ENCODE assay signal across 18 cellular contexts in genomic region chr7:24733414-24734060, GRCh38. TPM values are rescaled to one million over a fixed set of nuclear protein-coding genes. Genes with fewer than 3 reads are reported as not detected.
DNase-seq lines count a peak whose midpoint lies in the region; ATAC-seq and TF ChIP-seq lines count a peak whose summit lies in the region.
"Had no signal": no experiment of that assay in that cellular context is flagged by ENCODE, and none has a peak within 500 bp of the region (broad histone marks: within the 10 kb centered on the region; RNA-seq: fewer than 3 reads in every experiment).

No MANE protein-coding gene starts in this region.

- DNase-seq in DMS53 treated with DMSO at 0.1 percent for 48 hours (lab: John Stamatoyannopoulos, UW; ENCODE audit: unreplicated experiment) (peak; percentile 38), hepatocyte (ENCODE audit: low spot score) (no peak), GM20000 (ENCODE audit: low spot score) (no peak), SJCRH30 (no peak)
- no peak for DNase-seq in effector CD8-positive, alpha-beta T cell (lab: John Stamatoyannopoulos, UW)
- DNase-seq: activated CD4-positive, alpha-beta T cell treated with anti-CD3 and anti-CD28 coated beads, Interleukin-2, amount 50 U/mL, for 48 hours; amniotic stem cell; glutamatergic neuron; NCI-H1930; NCI-H526 treated with DMSO at 0.1 percent for 48 hours; sigmoid colon; stimulated activated CD4-positive, alpha-beta T cell treated with anti-CD3 and anti-CD28 coated beads, Interleukin-4, amount 100 ng/mL, for 24 hours; SW 1271 had no signal

- H4K20me1 ChIP-seq in hepatocyte (ENCODE audit: insufficient read depth, poor library complexity, severe bottlenecking), result no peaks in the 10 kb centered on the region

- H3K79me2 ChIP-seq in hepatocyte, result peaks cover 9% of the 10 kb centered on the region

- H3K36me3 ChIP-seq in hepatocyte (replicated peaks; ENCODE audit: insufficient read depth, low read depth), result no peaks in the 10 kb centered on the region
- H3K36me3 ChIP-seq in SJCRH30, result no peaks in the 10 kb centered on the region
- H3K36me3 ChIP-seq: sigmoid colon, tibial artery had no signal

- no peak overlapping the region for H2AFZ ChIP-seq in hepatocyte

- H3K4me2 ChIP-seq in hepatocyte, result no peak overlapping the region

- H3K27me3 ChIP-seq in hepatocyte, result no peaks in the 10 kb centered on the region
- no peaks in the 10 kb centered on the region for H3K27me3 ChIP-seq in SJCRH30
- H3K27me3 ChIP-seq: sigmoid colon, tibial artery had no signal

- H3K9me2 ChIP-seq in hepatocyte (replicated peaks; ENCODE audit: insufficient read depth), result no peaks in the 10 kb centered on the region

- H3K9me3 ChIP-seq in hepatocyte (ENCODE audit: low read depth) (no peaks in the 10 kb centered on the region), SJCRH30 (replicated peaks) (no peaks in the 10 kb centered on the region)

- 86% methylated on average over 2 of the region's 2 CpGs for WGBS in hepatocyte (ENCODE audit: low lambda C conversion rate, missing lambda C conversion rate)

- TF ChIP-seq CTCF in hepatocyte (IDR thresholded peaks at IDR 0.05; ENCODE audit: poor library complexity), result no peak
- no peak for TF ChIP-seq CTCF in GM20000 (IDR thresholded peaks at IDR 0.05; ENCODE audit: extremely low read depth, missing control alignments)

- H3K4me3 ChIP-seq in hepatocyte, result no peak overlapping the region
- no peak overlapping the region for H3K4me3 ChIP-seq in SJCRH30
- H3K4me3 ChIP-seq: sigmoid colon, tibial artery had no signal

- peaks cover 17% of the 10 kb centered on the region for H3K4me1 ChIP-seq in hepatocyte (ENCODE audit: insufficient read depth)
- H3K4me1 ChIP-seq in SJCRH30, result 0 out of 2 replicates have a peak, but pooled peaks cover 2% of the 10 kb centered on the region

- peak overlapping the region; percentile 77 for H3K27ac ChIP-seq in hepatocyte
- no peak overlapping the region for H3K27ac ChIP-seq in SJCRH30
- H3K27ac ChIP-seq: sigmoid colon, tibial artery had no signal

- ATAC-seq in GM21360 (IDR thresholded peaks at IDR 0.05; ENCODE audit: unreplicated experiment), result peak; percentile 14
- peak; percentile 16 for ATAC-seq in HG03280 (IDR thresholded peaks at IDR 0.05; ENCODE audit: unreplicated experiment)
- ATAC-seq in GM18870 (IDR thresholded peaks at IDR 0.05; ENCODE audit: unreplicated experiment), result no peak
- ATAC-seq: Panc1 had no signal

RNA-seq across cellular contexts. Expression of gene GSDME, which starts 23.7 kb away (rescaled TPM):
- total RNA-seq in hepatocyte, result 33.9 and 35.1 TPM in 2 replicates
- 48.1 and 48.6 TPM in 2 replicates for polyA plus RNA-seq in hepatocyte
- total RNA-seq in SJCRH30 (2014; rRNA removed; shearing (Covaris generic)), result 21.6 and 24.4 TPM in 2 replicates
